38 cellular contexts compared by ENCODE assay signal in genomic region chr2:78973630-78974029, GRCh38. TPM values are rescaled to one million over a fixed set of nuclear protein-coding genes. Genes with fewer than 3 reads are reported as not detected.
"Had no signal": no experiment of that assay in that cellular context is flagged by ENCODE, and none has a peak within 500 bp of the region (broad histone marks: within the 10 kb centered on the region; RNA-seq: fewer than 3 reads in every experiment).

No MANE protein-coding gene starts in this region.

- H3K9ac ChIP-seq: KMS-11 had no signal

- H3K27ac ChIP-seq: KMS-11 had no signal

- H3K36me3 ChIP-seq: MG63 had no signal

- DNase-seq: Karpas-422, Kasumi-1, KG1, MG63, MM.1S, MV-4-11, NCI-H1048, NCI-H1092, NCI-H1092 treated with DMSO at 0.1 percent for 48 hours, NCI-H1105, NCI-H1105 treated with DMSO at 0.1 percent for 48 hours, NCI-H1417, NCI-H1417 treated with DMSO at 0.1 percent for 48 hours, NCI-H1436, NCI-H1436 treated with DMSO at 0.1 percent for 48 hours, NCI-H146, NCI-H1694, NCI-H1694 treated with DMSO at 0.1 percent for 48 hours, NCI-H187, NCI-H187 treated with DMSO at 0.1 percent for 48 hours, NCI-H1930, NCI-H2029, NCI-H2029 treated with DMSO at 0.1 percent for 48 hours, NCI-H2081, NCI-H2081 treated with DMSO at 0.1 percent for 48 hours, NCI-H2107, NCI-H2171, NCI-H2171 treated with DMSO at 0.1 percent for 48 hours, NCI-H2227 treated with DMSO at 0.1 percent for 48 hours, NCI-H226, NCI-H345, NCI-H446, NCI-H446 treated with DMSO at 0.1 percent for 48 hours had no signal

- H3K9me3 ChIP-seq: MG63 had no signal

- H3K4me2 ChIP-seq: KMS-11 had no signal

- H3K4me3 ChIP-seq: MG63 had no signal

- H3K27me3 ChIP-seq: MG63 had no signal

RNA-seq across cellular contexts. Expression of gene REG3G, which starts 51.9 kb away (rescaled TPM):
- total RNA-seq: LHCN-M2, M059J, MCF 10A, NCI-H460 had no signal
